8 cellular contexts compared by ENCODE assay signal in the genomic region with DNA sequence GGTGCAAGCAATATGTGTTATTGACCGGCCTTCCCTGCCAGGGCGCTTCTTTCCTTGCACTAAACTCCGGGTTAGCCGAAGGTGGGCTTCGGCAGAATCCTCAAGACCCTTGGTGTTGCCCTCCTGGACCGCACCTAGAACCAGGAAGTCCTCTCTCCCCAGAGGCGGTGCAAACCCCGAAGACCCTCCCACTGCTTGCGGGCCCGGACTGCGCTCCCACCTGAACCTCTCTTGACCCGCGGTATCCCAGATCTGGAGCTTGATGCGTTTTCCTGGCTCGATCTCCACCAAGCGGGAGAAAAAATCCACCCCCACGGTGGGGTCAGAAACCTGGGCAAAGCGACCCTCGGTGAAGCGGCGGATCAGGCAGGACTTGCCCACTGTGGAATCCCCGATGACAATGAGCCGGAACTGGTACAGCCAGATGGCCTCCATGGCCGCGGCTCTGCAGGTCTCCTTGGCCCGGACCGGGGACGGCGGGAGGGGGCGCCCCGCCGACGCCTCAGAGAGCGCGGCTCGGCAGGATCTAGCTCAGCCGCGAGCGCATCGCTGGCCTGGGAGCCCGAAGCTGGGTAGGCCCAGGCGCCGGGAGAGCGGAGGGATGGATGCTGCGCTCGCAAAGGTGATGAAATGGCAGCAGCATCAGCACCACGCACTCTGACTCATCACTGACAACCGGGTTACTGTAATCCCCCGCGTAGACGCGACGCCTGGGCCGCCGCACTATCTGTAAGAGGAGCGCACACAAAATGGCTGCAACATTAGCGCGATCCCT. TPM values are rescaled to one million over a fixed set of nuclear protein-coding genes. Genes with fewer than 3 reads are reported as not detected.
A peak's percentile ranks its signal among the peaks of the same experiment; 100 is the strongest.
DNase-seq lines count a peak whose midpoint lies in the region; ATAC-seq, FAIRE-seq and TF ChIP-seq lines count a peak whose summit lies in the region.

A gene with protein sequence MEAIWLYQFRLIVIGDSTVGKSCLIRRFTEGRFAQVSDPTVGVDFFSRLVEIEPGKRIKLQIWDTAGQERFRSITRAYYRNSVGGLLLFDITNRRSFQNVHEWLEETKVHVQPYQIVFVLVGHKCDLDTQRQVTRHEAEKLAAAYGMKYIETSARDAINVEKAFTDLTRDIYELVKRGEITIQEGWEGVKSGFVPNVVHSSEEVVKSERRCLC (minus strand): TSS at position 638 of the 775 bp plus-strand sequence. CDS start 203 bp downstream, at position 435.

- FAIRE-seq in D721Med (lab: Jason Lieb, UNC) (no peak), frontal cortex (lab: Jason Lieb, UNC) (no peak)

- no peak for TF ChIP-seq CTCF in D721Med (IDR thresholded peaks at IDR 0.05; ENCODE audit: insufficient read depth, missing control alignments)

- DNase-seq in D721Med (ENCODE audit: insufficient read length, low spot score) = peak; percentile 12
- DNase-seq in HUDEP-2 (lab: John Stamatoyannopoulos, UW; ENCODE audit: unreplicated experiment in 76 of 76) = peak in 44 of 76 experiments; percentile 0 to 51 (median 20)
- DNase-seq in RPMI7951 (ENCODE audit: low read depth) = peak; percentile 59
- DNase-seq in activated effector memory CD4-positive, alpha-beta T cell treated with anti-CD3 and anti-CD28 coated beads, Interleukin-2, amount 50 U/mL, for 16 hours = peak; percentile 89
- peak; percentile 34 to 57 for DNase-seq in frontal cortex (ENCODE audit: low spot score in 2 of 2)
- peak; percentile 1 to 83 (median 52) for DNase-seq in nucleus accumbens (lab: John Stamatoyannopoulos, UW)
- DNase-seq in superior temporal gyrus (ENCODE audit: extremely low spot score) = peak; percentile 74

- ATAC-seq in GM21367 (IDR thresholded peaks at IDR 0.05; ENCODE audit: unreplicated experiment) = peak; percentile 84

RNA-seq across cellular contexts. Expression of the gene that starts here (rescaled TPM):
- 0.10 and 0.48 TPM in 2 replicates for total RNA-seq in RPMI7951 (2014; rRNA removed; shearing (Covaris generic))
- total RNA-seq in frontal cortex = 30.6 TPM

Comparison
In these comparisons a context has a peak if more than half of its experiments do, and no peak if none do; other contexts are left out.
1. Peak in every context shown above with its lines: DNase-seq and ATAC-seq.
2. RNA of the gene that starts here (total RNA-seq): 30.6 TPM in frontal cortex (single experiment); 0.10 to 0.48 TPM in RPMI7951; every median in the first group is over 10 times any median in the second.
3. Peak in DNase-seq in RPMI7951; RNA of the gene not detected or under 1 TPM.
4. DNase-seq: peak in every context shown above with its lines; median percentile 89 in activated effector memory CD4-positive, alpha-beta T cell treated with anti-CD3 and anti-CD28 coated beads, Interleukin-2, amount 50 U/mL, for 16 hours; 74 in superior temporal gyrus; 59 in RPMI7951; 52 in nucleus accumbens; 46 in frontal cortex; 20 in HUDEP-2; 12 in D721Med.